Comparison of ENCODE assay signal across 8 cellular contexts in genomic region chr19:48618916-48619691, GRCh38. TPM values are rescaled to one million over a fixed set of nuclear protein-coding genes. Genes with fewer than 3 reads are reported as not detected.
DNase-seq lines count a peak whose midpoint lies in the region; ATAC-seq, FAIRE-seq and TF ChIP-seq lines count a peak whose summit lies in the region.

Gene RPL18, minus strand, starts transcription at chr19:48619178. Its CDS starts 35 bp downstream, at chr19:48619143.
A gene with protein sequence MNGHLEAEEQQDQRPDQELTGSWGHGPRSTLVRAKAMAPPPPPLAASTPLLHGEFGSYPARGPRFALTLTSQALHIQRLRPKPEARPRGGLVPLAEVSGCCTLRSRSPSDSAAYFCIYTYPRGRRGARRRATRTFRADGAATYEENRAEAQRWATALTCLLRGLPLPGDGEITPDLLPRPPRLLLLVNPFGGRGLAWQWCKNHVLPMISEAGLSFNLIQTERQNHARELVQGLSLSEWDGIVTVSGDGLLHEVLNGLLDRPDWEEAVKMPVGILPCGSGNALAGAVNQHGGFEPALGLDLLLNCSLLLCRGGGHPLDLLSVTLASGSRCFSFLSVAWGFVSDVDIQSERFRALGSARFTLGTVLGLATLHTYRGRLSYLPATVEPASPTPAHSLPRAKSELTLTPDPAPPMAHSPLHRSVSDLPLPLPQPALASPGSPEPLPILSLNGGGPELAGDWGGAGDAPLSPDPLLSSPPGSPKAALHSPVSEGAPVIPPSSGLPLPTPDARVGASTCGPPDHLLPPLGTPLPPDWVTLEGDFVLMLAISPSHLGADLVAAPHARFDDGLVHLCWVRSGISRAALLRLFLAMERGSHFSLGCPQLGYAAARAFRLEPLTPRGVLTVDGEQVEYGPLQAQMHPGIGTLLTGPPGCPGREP (plus strand): TSS chr19:48619506. CDS start chr19:48620515, 1,009 bp downstream.

- H3K9me3 Mint-ChIP-seq in T-cell, result no peaks in the 10 kb centered on the region
- no peaks in the 10 kb centered on the region for H3K9me3 Mint-ChIP-seq in type B pancreatic cell

- H3K36me3 Mint-ChIP-seq in T-cell (peaks cover 36% of the 10 kb centered on the region), type B pancreatic cell (peaks cover 9% of the 10 kb centered on the region)

- WGBS in adipose tissue, 3 donors, result 0 to 1% (median 0%) methylated on average over 63 to 69 of the region's 69 CpGs

- POLR2A ChIA-PET in T-cell (lab: Charles Lee), result interaction anchor here in 1 of 2 donors (0.5 to 0.6 kb wide), 2 partner anchors 117 to 152 kb away, joined by 4 to 5 read pairs; no protein-coding TSS in a partner anchor

- FAIRE-seq in GM12891 (lab: Jason Lieb, UNC), result peak; percentile 99

- H3K27me3 Mint-ChIP-seq in T-cell (no peaks in the 10 kb centered on the region), type B pancreatic cell (no peaks in the 10 kb centered on the region)

- H3K4me3 Mint-ChIP-seq in T-cell (peak within 1 kb of the TSS; percentile 94 to 95 (median 95)), type B pancreatic cell (peak within 1 kb of the TSS; percentile 97)

- ATAC-seq in HG02840 (IDR thresholded peaks at IDR 0.05; ENCODE audit: low FRiP score, unreplicated experiment) (peak; percentile 85), T-cell (replicated peaks in 1 of 4) (peak; percentile 78 to 84 (median 83))

- peaks cover 44 to 62% (median 53%) of the 10 kb centered on the region in 3 donors for H3K4me1 Mint-ChIP-seq in T-cell
- H3K4me1 Mint-ChIP-seq in type B pancreatic cell (ENCODE audit: unreplicated experiment), result peaks cover 31% of the 10 kb centered on the region

- peak within 1 kb of the TSS; percentile 51 for H3K27ac ChIP-seq in adipose tissue (ENCODE audit: low read depth, low read length)

- peak; percentile 98 for TF ChIP-seq POLR2A in GM12891 (IDR thresholded peaks at IDR 0.05; ENCODE audit: low read depth, low read length)

- CTCF ChIA-PET in T-cell (lab: Charles Lee), result interaction anchor here in 1 of 2 donors (0.5 to 1.2 kb wide), 7 partner anchors 15 to 1958 kb away, joined by 3 to 6 read pairs (median 3); partner anchors contain the start of gene RUVBL2

- intact Hi-C loops in cardiac septum (cut with DNase I), result no loop called here

- DNase-seq in GM12891 (ENCODE audit: insufficient read length, low spot score) (peak; percentile 97), NCI-H1436 treated with DMSO at 0.1 percent for 48 hours (lab: John Stamatoyannopoulos, UW) (peak; percentile 99), T-cell (peak; percentile 87 to 96 (median 92)), cardiac septum (ENCODE audit: low spot score) (peak; percentile 98), pons (ENCODE audit: low spot score) (peak; percentile 100), type B pancreatic cell (ENCODE audit: extremely low spot score, unreplicated experiment) (peak; percentile 98)

- TF ChIP-seq CTCF in type B pancreatic cell (conservative IDR thresholded peaks at IDR 0.05), result no peak

- H3K27ac Mint-ChIP-seq in T-cell (peak within 1 kb of the TSS; percentile 97 to 98), type B pancreatic cell (peak within 1 kb of the TSS; percentile 99)

TF ChIP-seq in GM12891, 5 proteins besides CTCF, POLR2A, EP300 and RAD21:
- TF ChIP-seq TAF1 (IDR thresholded peaks at IDR 0.05; ENCODE audit: low read depth, low read length) (peak; percentile 96), PAX5 (IDR thresholded peaks at IDR 0.05; ENCODE audit: insufficient read depth, low read length, severe bottlenecking) (no peak), SPI1 (IDR thresholded peaks at IDR 0.05; ENCODE audit: low read depth, low read length) (peak; percentile 40), POU2F2 (IDR thresholded peaks at IDR 0.05; ENCODE audit: low read depth, low read length) (peak; percentile 79), POLR2AphosphoS5 (IDR thresholded peaks at IDR 0.05; ENCODE audit: low read depth, low read length) (peak; percentile 96)

RNA-seq across cellular contexts. Expression of gene RPL18, which starts in this region (rescaled TPM):
- polyA plus RNA-seq in GM12891 (2012; ENCODE audit: low read depth, missing spikeins), result 3,629 TPM
- 1,000 to 10,000 TPM; 2,370 to 2,784 (median 2,662) TPM for total RNA-seq in T-cell
- polyA plus RNA-seq in adipose tissue, result 1,000 to 10,000 TPM; 2,059 to 2,549 (median 2,360) TPM
- 437 TPM for total RNA-seq in cardiac septum
- 1,623 and 1,815 TPM in 2 replicates for total RNA-seq in type B pancreatic cell (ENCODE audit: low replicate concordance)

RNA-seq across cellular contexts. Expression of the second gene that starts in this region (rescaled TPM):
- polyA plus RNA-seq in GM12891 (2012; ENCODE audit: low read depth, missing spikeins), result 12.4 TPM
- total RNA-seq in T-cell (10 to 100 TPM; 18.0 to 37.0 (median 31.8) TPM), cardiac septum (8.5 TPM), type B pancreatic cell (ENCODE audit: low replicate concordance) (44.0 and 47.1 TPM in 2 replicates)
- polyA plus RNA-seq in adipose tissue, result 10 to 100 TPM in 2 of 3 donors, 1 to 10 TPM in 1; 8.4 to 17.8 (median 17.7) TPM

Comparison
In these comparisons a context has a peak if more than half of its experiments do, and no peak if none do; other contexts are left out.
1. Peak in every context shown above with its lines: DNase-seq, ATAC-seq and H3K27ac ChIP-seq.